ENCODE assay signal across 1 cellular context in the genomic region with DNA sequence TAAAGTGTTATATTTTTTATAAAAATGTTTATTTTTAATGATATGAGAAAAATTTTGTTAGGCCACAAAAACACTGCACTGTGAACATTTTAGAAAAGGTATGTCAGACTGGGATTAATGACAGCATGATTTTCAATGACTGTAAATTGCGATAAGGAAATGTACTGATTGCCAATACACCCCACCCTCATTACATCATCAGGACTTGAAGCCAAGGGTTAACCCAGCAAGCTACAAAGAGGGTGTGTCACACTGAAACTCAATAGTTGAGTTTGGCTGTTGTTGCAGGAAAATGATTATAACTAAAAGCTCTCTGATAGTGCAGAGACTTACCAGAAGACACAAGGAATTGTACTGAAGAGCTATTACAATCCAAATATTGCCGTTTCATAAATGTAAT.
TF ChIP-seq lines count a peak whose summit lies in the region.

No MANE protein-coding gene starts in this region.

TF ChIP-seq in IMR-90, 13 proteins besides CTCF, POLR2A, EP300 and RAD21:
- TF ChIP-seq CEBPB (IDR thresholded peaks at IDR 0.05; ENCODE audit: low read depth, low read length) (0 out of 2 replicates have a peak, but pooled peaks have one; percentile 25), SMC3 (IDR thresholded peaks at IDR 0.05; ENCODE audit: low read depth, low read length) (no peak), MAFK (IDR thresholded peaks at IDR 0.05; ENCODE audit: low read depth, low read length) (no peak)
TF ChIP-seq in IMR-90: peak in this region for 1.
